ENCODE assay signal across 2 cellular contexts in genomic region chr15:78063966-78064365, GRCh38.
A peak's percentile ranks its signal among the peaks of the same experiment; 100 is the strongest.
TF ChIP-seq lines count a peak whose summit lies in the region.

No MANE protein-coding gene starts in this region.

TF ChIP-seq in liver, 16 proteins besides CTCF, POLR2A, EP300 and RAD21:
- TF ChIP-seq ATF3 (IDR thresholded peaks at IDR 0.05) (no peak), YY1 (IDR thresholded peaks at IDR 0.05) (no peak), HNF4G (IDR thresholded peaks at IDR 0.05) (no peak), JUND (IDR thresholded peaks at IDR 0.05) (no peak), RXRA (IDR thresholded peaks at IDR 0.05) (peak in 1 of 2 donors; percentile 38), ZBTB33 (IDR thresholded peaks at IDR 0.05) (no peak), FOXA1 (IDR thresholded peaks at IDR 0.05) (no peak), NR2F2 (IDR thresholded peaks at IDR 0.05) (peak; percentile 79), TAF1 (conservative IDR thresholded peaks at IDR 0.05) (no peak), SP1 (IDR thresholded peaks at IDR 0.05) (no peak), FOXA2 (IDR thresholded peaks at IDR 0.05) (no peak)

TF ChIP-seq in HepG2, 621 proteins besides CTCF, POLR2A, EP300 and RAD21:
- TF ChIP-seq ZNF703 (CRISPR knock-in tag; IDR thresholded peaks at IDR 0.05; ENCODE audit: borderline replicate concordance) (no peak), MIER2 (CRISPR knock-in tag; IDR thresholded peaks at IDR 0.05) (no peak), ATF7-NPFF (CRISPR knock-in tag; IDR thresholded peaks at IDR 0.05; ENCODE audit: low read depth) (no peak), ZNF570 (CRISPR knock-in tag; IDR thresholded peaks at IDR 0.05; ENCODE audit: borderline replicate concordance) (no peak), SMAD3 (CRISPR knock-in tag; IDR thresholded peaks at IDR 0.05) (no peak), CENPT (CRISPR knock-in tag; IDR thresholded peaks at IDR 0.05; ENCODE audit: low read depth) (no peak), ZNF354B (CRISPR knock-in tag; IDR thresholded peaks at IDR 0.05) (no peak), ZBTB4 (CRISPR knock-in tag; IDR thresholded peaks at IDR 0.05; ENCODE audit: borderline replicate concordance) (no peak), ZFP36L1 (CRISPR knock-in tag; IDR thresholded peaks at IDR 0.05) (no peak)
